Comparison of ENCODE assay signal across 10 cellular contexts in genomic region chr1:41713557-41714327, GRCh38.
DNase-seq lines count a peak whose midpoint lies in the region; ATAC-seq and TF ChIP-seq lines count a peak whose summit lies in the region.
"Had no signal": no experiment of that assay in that cellular context is flagged by ENCODE, and none has a peak within 500 bp of the region (broad histone marks: within the 10 kb centered on the region; RNA-seq: fewer than 3 reads in every experiment).

No MANE protein-coding gene starts in this region.

- peaks cover 47% of the 10 kb centered on the region for H3K4me1 Mint-ChIP-seq in nephron

- no peaks in the 10 kb centered on the region for H3K27me3 ChIP-seq in tibial nerve

- TF ChIP-seq CTCF in cardiac fibroblast (IDR thresholded peaks at IDR 0.05; ENCODE audit: low read depth, low read length) (no peak), nephron (IDR thresholded peaks at IDR 0.05; ENCODE audit: unreplicated experiment in 3 of 3) (no peak), tibial nerve (IDR thresholded peaks at IDR 0.05) (no peak)

- H3K9me3 Mint-ChIP-seq in nephron: no peaks in the 10 kb centered on the region

- H3K4me3 ChIP-seq in cardiac fibroblast (replicated peaks in 1 of 2; ENCODE audit: low read depth in 2 of 2, low read length in 2 of 2) (no peak overlapping the region), tibial nerve (no peak overlapping the region)

- no peak for TF ChIP-seq EP300 in tibial nerve (IDR thresholded peaks at IDR 0.05)

- no peak for TF ChIP-seq POLR2A in tibial nerve (IDR thresholded peaks at IDR 0.05)

- no peaks in the 10 kb centered on the region for H3K36me3 Mint-ChIP-seq in nephron (ENCODE audit: low read depth)

- 46 to 51% methylated on average over 6 of the region's 6 CpGs for WGBS in tibial nerve, 2 donors

- H3K36me3 ChIP-seq in tibial nerve: no peaks in the 10 kb centered on the region

- no peaks in the 10 kb centered on the region for H3K9me3 ChIP-seq in tibial nerve

- no peaks in the 10 kb centered on the region for H3K4me1 ChIP-seq in tibial nerve

- no peak overlapping the region for H3K27ac ChIP-seq in tibial nerve

- H3K27ac Mint-ChIP-seq in nephron: peak overlapping the region; percentile 35 to 58 (median 39)

- ATAC-seq in GM19397 (IDR thresholded peaks at IDR 0.05; ENCODE audit: unreplicated experiment) (no peak), GM21360 (IDR thresholded peaks at IDR 0.05; ENCODE audit: unreplicated experiment) (no peak), GM18520 (IDR thresholded peaks at IDR 0.05; ENCODE audit: unreplicated experiment) (no peak)

- DNase-seq in DMS 273 (lab: John Stamatoyannopoulos, UW; ENCODE audit: unreplicated experiment): peak; percentile 92
- DNase-seq in NCI-H2227 treated with DMSO at 0.1 percent for 48 hours (lab: John Stamatoyannopoulos, UW): peak; percentile 26
- peak; percentile 50 to 80 for DNase-seq in cardiac fibroblast (ENCODE audit: low read depth in 2 of 2)
- no peak for DNase-seq in tibial nerve (ENCODE audit: low spot score in 2 of 2)
- DNase-seq: activated CD8-positive, alpha-beta memory T cell treated with anti-CD3 and anti-CD28 coated beads, Interleukin-2, amount 50 U/mL, for 4 hours; NCI-H345 had no signal

- peaks cover 14% of the 10 kb centered on the region for H3K27me3 Mint-ChIP-seq in nephron (ENCODE audit: low read depth)

- no peak overlapping the region for H3K4me3 Mint-ChIP-seq in nephron

Comparison
In these comparisons a context has a peak if more than half of its experiments do, and no peak if none do; other contexts are left out.
1. DNase-seq: peak in DMS 273 (single experiment), NCI-H2227 treated with DMSO at 0.1 percent for 48 hours (single experiment) and cardiac fibroblast (2 of 2); none in tibial nerve (0 of 2).